Comparison of ENCODE assay signal across 18 cellular contexts in the genomic region with DNA sequence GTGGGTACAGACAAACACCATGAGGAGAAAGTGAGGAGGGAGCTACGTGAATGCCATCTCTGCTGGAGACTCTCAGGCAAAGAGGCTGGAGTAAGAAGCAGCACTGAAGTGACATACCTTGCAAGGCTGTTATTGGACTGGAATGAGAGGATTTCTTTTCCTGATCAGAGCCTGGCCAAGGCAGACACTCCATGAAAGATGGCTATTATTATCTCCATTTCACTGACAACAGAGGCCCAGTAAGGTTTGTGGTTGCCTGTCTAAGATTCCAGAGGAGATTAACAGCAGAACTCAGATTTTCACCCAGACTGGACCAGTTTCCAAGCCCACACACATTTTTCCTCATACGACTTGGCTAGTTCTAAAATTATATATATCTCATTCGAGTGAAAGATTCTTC.
"Had no signal": no experiment of that assay in that cellular context is flagged by ENCODE, and none has a peak within 500 bp of the region (broad histone marks: within the 10 kb centered on the region; RNA-seq: fewer than 3 reads in every experiment).

No MANE protein-coding gene starts in this region.

- DNase-seq: activated CD4-positive, alpha-beta T cell treated with anti-CD3 and anti-CD28 coated beads for 1 hour; activated CD8-positive, alpha-beta memory T cell treated with anti-CD3 and anti-CD28 coated beads for 24 hours; activated CD8-positive, alpha-beta memory T cell treated with anti-CD3 and anti-CD28 coated beads, Interleukin-2, amount 50 U/mL, for 48 hours; activated effector memory CD4-positive, alpha-beta T cell treated with Interleukin-2 at 50 U/mL for 16 hours; activated naive CD4-positive, alpha-beta T cell treated with anti-CD3 and anti-CD28 coated beads, Interleukin-2, amount 10 ng/mL, durations not matched to agents 7 days and 5 days; activated naive CD8-positive, alpha-beta T cell treated with anti-CD3 and anti-CD28 coated beads, Interleukin-2, amount 50 U/mL, for 24 hours; activated T-cell treated with anti-CD3 and anti-CD28 coated beads, Interleukin-2, amount 50 U/mL, for 48 hours; dorsolateral prefrontal cortex; foreskin melanocyte; glutamatergic neuron; hippocampal formation; lower lobe of right lung; sigmoid colon; stimulated activated naive CD8-positive, alpha-beta T cell treated with anti-CD3 and anti-CD28 coated beads, Interleukin-15, Interleukin-2, amounts not matched to agents 100 U/mL and 50 U/mL, for 24 hours; substantia nigra; T-helper 2 cell; WERI-Rb-1 had no signal

- ATAC-seq: activated naive CD8-positive, alpha-beta T cell treated with anti-CD3 and anti-CD28 coated beads, Interleukin-2, amount 50 U/mL, for 24 hours; lower lobe of right lung; natural killer cell treated with Interleukin-12 subunit alpha and Interleukin-12 subunit beta and Interleukin-15 and Interleukin-18, amount 100 ng/mL, for 72 hours; stimulated activated naive CD8-positive, alpha-beta T cell treated with anti-CD3 and anti-CD28 coated beads, Interleukin-15, Interleukin-2, amounts not matched to agents 100 U/mL and 50 U/mL, for 24 hours had no signal
